In the genomic region with DNA sequence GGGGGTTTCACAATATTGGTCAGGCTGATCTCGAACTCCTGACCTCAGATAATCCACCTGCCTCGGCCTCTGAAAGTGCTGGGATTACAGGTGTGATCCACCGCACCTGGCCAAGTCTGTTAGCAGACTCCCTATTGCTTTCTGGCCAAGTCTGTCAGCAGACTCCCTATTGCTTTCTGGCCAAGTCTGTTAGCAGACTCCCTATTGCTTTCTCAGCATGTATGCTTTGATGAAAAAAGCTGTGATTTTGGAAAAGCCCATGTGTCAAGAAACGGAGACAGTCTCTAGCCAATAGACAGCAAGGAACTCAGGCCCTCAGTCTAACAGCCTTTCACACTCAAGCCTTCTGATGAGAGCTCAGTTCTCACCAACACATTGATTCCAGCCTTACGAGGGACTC, we compare ENCODE assay signal across 30 cellular contexts.
"Had no signal": no experiment of that assay in that cellular context is flagged by ENCODE, and none has a peak within 500 bp of the region (broad histone marks: within the 10 kb centered on the region; RNA-seq: fewer than 3 reads in every experiment).

No MANE protein-coding gene starts in this region.

- H3K27me3 ChIP-seq: SJCRH30 had no signal

- H3K4me3 Mint-ChIP-seq: activated CD4-positive, alpha-beta T cell treated with anti-CD3 and anti-CD28 coated beads for 36 hours; activated CD4-positive, alpha-beta T cell treated with anti-CD3 and anti-CD28 coated beads, Interleukin-2, amount 10 ng/mL, durations not matched to agents 7 days and 5 days; activated CD8-positive, alpha-beta T cell treated with anti-CD3 and anti-CD28 coated beads, Interleukin-2, amount 10 ng/mL, durations not matched to agents 7 days and 5 days; activated naive CD4-positive, alpha-beta T cell treated with anti-CD3 and anti-CD28 coated beads, Interleukin-2, amount 10 ng/mL, durations not matched to agents 7 days and 5 days; activated naive CD8-positive, alpha-beta T cell; activated naive CD8-positive, alpha-beta T cell treated with anti-CD3 and anti-CD28 coated beads, Interleukin-2, amount 50 U/mL, for 24 hours; activated T-cell treated with anti-CD3 and anti-CD28 coated beads, Interleukin-2, amount 50 U/mL, for 4 hours; activated T-helper 1 cell treated with anti-CD3 and anti-CD28 coated beads, Interleukin-12 subunit alpha, Interleukin-12 subunit beta, Interleukin-2, Interleukin-4 antibody, amounts not matched to agents 30 ng/mL and 10 ng/mL and 1 ng/mL, durations not matched to agents 14 hours and 24 hours and 36 hours; brain had no signal

- H3K27ac Mint-ChIP-seq: activated CD4-positive, alpha-beta T cell treated with anti-CD3 and anti-CD28 coated beads for 36 hours; activated CD4-positive, alpha-beta T cell treated with anti-CD3 and anti-CD28 coated beads, Interleukin-2, amount 10 ng/mL, durations not matched to agents 7 days and 5 days; activated CD8-positive, alpha-beta T cell treated with anti-CD3 and anti-CD28 coated beads, Interleukin-2, amount 10 ng/mL, durations not matched to agents 7 days and 5 days; activated naive CD4-positive, alpha-beta T cell treated with anti-CD3 and anti-CD28 coated beads, Interleukin-2, amount 10 ng/mL, durations not matched to agents 7 days and 5 days; activated naive CD8-positive, alpha-beta T cell; activated naive CD8-positive, alpha-beta T cell treated with anti-CD3 and anti-CD28 coated beads, Interleukin-2, amount 50 U/mL, for 24 hours; activated T-helper 1 cell treated with anti-CD3 and anti-CD28 coated beads, Interleukin-12 subunit alpha, Interleukin-12 subunit beta, Interleukin-2, Interleukin-4 antibody, amounts not matched to agents 30 ng/mL and 10 ng/mL and 1 ng/mL, durations not matched to agents 14 hours and 24 hours and 36 hours; brain had no signal

- DNase-seq: activated CD4-positive, alpha-beta T cell treated with anti-CD3 and anti-CD28 coated beads for 36 hours; activated CD4-positive, alpha-beta T cell treated with anti-CD3 and anti-CD28 coated beads, Interleukin-2, amount 10 ng/mL, durations not matched to agents 7 days and 5 days; activated CD4-positive, alpha-beta T cell treated with anti-CD3 and anti-CD28 coated beads, Interleukin-2, amount 50 U/mL, for 48 hours; activated CD8-positive, alpha-beta T cell treated with anti-CD3 and anti-CD28 coated beads, Interleukin-2, amount 10 ng/mL, durations not matched to agents 7 days and 5 days; activated gamma-delta T cell treated with Interleukin-2 at 50 U/mL for 16 hours; activated naive CD4-positive, alpha-beta T cell treated with anti-CD3 and anti-CD28 coated beads, Interleukin-2, amount 10 ng/mL, durations not matched to agents 7 days and 5 days; activated naive CD8-positive, alpha-beta T cell treated with anti-CD3 and anti-CD28 coated beads, Interleukin-2, amount 50 U/mL, for 24 hours; activated T-cell treated with anti-CD3 and anti-CD28 coated beads for 4 hours; activated T-cell treated with anti-CD3 and anti-CD28 coated beads, Interleukin-2, amount 50 U/mL, for 4 hours; anterior cingulate cortex; caudate nucleus; cerebellar nuclear complex; MM.1S; MV-4-11; NCI-H1092; NCI-H1436 treated with DMSO at 0.1 percent for 48 hours; NCI-H187 treated with DMSO at 0.1 percent for 48 hours; NCI-H2171 treated with DMSO at 0.1 percent for 48 hours; NCI-H2227 treated with DMSO at 0.1 percent for 48 hours; NCI-H446; NCI-H510A treated with DMSO at 0.1 percent for 48 hours; NCI-H526 treated with DMSO at 0.1 percent for 48 hours; SHP77; SJCRH30 had no signal

- H3K36me3 ChIP-seq: SJCRH30 had no signal

- H3K27me3 Mint-ChIP-seq: activated CD4-positive, alpha-beta T cell treated with anti-CD3 and anti-CD28 coated beads for 36 hours; activated naive CD8-positive, alpha-beta T cell had no signal

- H3K36me3 Mint-ChIP-seq: activated naive CD4-positive, alpha-beta T cell treated with anti-CD3 and anti-CD28 coated beads, Interleukin-2, amount 10 ng/mL, durations not matched to agents 7 days and 5 days; activated naive CD8-positive, alpha-beta T cell; brain had no signal

- H3K4me3 ChIP-seq: SJCRH30, SK-N-MC had no signal

- ATAC-seq: activated CD4-positive, alpha-beta T cell treated with anti-CD3 and anti-CD28 coated beads for 36 hours; activated CD4-positive, CD25-positive, alpha-beta regulatory T cell treated with anti-CD3 and anti-CD28 coated beads, Interleukin-2, amount 50 U/mL, for 24 hours; activated CD8-positive, alpha-beta T cell treated with anti-CD3 and anti-CD28 coated beads, Interleukin-2, amount 10 ng/mL, durations not matched to agents 7 days and 5 days; activated naive CD8-positive, alpha-beta T cell treated with anti-CD3 and anti-CD28 coated beads, Interleukin-2, amount 50 U/mL, for 24 hours; activated T-cell treated with anti-CD3 and anti-CD28 coated beads, Interleukin-2, amount 50 U/mL, for 4 hours had no signal

- H3K4me1 Mint-ChIP-seq: activated CD4-positive, alpha-beta T cell treated with anti-CD3 and anti-CD28 coated beads for 36 hours; activated CD4-positive, alpha-beta T cell treated with anti-CD3 and anti-CD28 coated beads, Interleukin-2, amount 10 ng/mL, durations not matched to agents 7 days and 5 days; activated naive CD4-positive, alpha-beta T cell treated with anti-CD3 and anti-CD28 coated beads, Interleukin-2, amount 10 ng/mL, durations not matched to agents 7 days and 5 days; activated naive CD8-positive, alpha-beta T cell treated with anti-CD3 and anti-CD28 coated beads, Interleukin-2, amount 50 U/mL, for 24 hours had no signal

- H3K9me3 Mint-ChIP-seq: activated CD4-positive, alpha-beta T cell treated with anti-CD3 and anti-CD28 coated beads, Interleukin-2, amount 10 ng/mL, durations not matched to agents 7 days and 5 days; activated naive CD4-positive, alpha-beta T cell treated with anti-CD3 and anti-CD28 coated beads, Interleukin-2, amount 10 ng/mL, durations not matched to agents 7 days and 5 days; activated naive CD8-positive, alpha-beta T cell treated with anti-CD3 and anti-CD28 coated beads, Interleukin-2, amount 50 U/mL, for 24 hours; activated T-cell treated with anti-CD3 and anti-CD28 coated beads, Interleukin-2, amount 50 U/mL, for 4 hours; activated T-helper 1 cell treated with anti-CD3 and anti-CD28 coated beads, Interleukin-12 subunit alpha, Interleukin-12 subunit beta, Interleukin-2, Interleukin-4 antibody, amounts not matched to agents 30 ng/mL and 10 ng/mL and 1 ng/mL, durations not matched to agents 14 hours and 24 hours and 36 hours had no signal

- H3K9ac ChIP-seq: KMS-11 had no signal

- H3K4me2 ChIP-seq: KMS-11 had no signal

- H3K27ac ChIP-seq: KMS-11, SJCRH30, SK-N-MC had no signal
